Comparison of ENCODE assay signal across 25 cellular contexts in the genomic region with DNA sequence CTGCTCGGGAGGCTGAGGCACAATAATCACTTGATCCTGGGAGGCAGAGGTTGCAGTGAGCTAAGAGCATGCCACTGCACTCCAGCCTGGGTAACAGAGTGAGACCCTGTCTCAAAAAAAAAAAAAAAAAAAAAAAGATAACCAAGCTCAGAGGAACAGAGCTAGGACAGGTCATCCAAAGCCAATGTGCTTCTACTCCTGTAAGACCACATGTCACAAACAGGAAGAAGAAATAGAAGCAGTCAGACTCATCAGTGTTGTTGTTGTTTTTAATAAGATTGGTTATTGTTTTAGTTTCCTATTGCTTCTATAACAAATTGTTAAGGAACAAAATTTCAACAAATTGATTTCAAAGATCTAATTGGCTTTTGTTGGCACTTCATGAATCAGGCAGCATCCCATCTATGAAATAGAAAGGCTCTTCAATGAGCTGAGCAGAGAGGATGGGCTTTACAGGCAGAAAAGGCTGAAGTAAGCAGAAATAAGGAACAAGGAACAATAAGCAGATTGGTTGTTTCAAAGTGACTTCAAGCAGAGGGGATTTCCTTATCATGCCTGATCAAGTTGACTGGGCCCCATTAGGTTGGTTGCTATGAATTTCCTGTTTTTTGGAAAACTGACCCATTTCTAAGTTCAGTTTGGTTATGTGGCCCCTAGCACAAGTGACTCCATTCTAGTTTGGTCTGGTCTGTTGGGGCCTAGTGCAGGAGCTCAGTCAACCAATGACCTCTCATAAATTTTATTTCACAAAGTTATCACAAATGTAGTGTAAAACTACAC. TPM values are rescaled to one million over a fixed set of nuclear protein-coding genes. Genes with fewer than 3 reads are reported as not detected.
A peak's percentile ranks its signal among the peaks of the same experiment; 100 is the strongest.
DNase-seq lines count a peak whose midpoint lies in the region; ATAC-seq and TF ChIP-seq lines count a peak whose summit lies in the region.
"Had no signal": no experiment of that assay in that cellular context is flagged by ENCODE, and none has a peak within 500 bp of the region (broad histone marks: within the 10 kb centered on the region; RNA-seq: fewer than 3 reads in every experiment).

No MANE protein-coding gene starts in this region.

- peak overlapping the region; percentile 13 for H2AFZ ChIP-seq in mammary epithelial cell (ENCODE audit: low read depth, low read length)

- no TSS peak for BruUV-seq in mammary epithelial cell (replicated peaks; lab: Mats Ljungman, UMichigan)

- H3K27me3 ChIP-seq in mammary epithelial cell (ENCODE audit: insufficient read depth, low read length), result no peaks in the 10 kb centered on the region
- no peaks in the 10 kb centered on the region for H3K27me3 ChIP-seq in breast epithelium
- H3K27me3 ChIP-seq: gastrocnemius medialis, sigmoid colon had no signal

- H3K27me3 Mint-ChIP-seq in activated B cell treated with CpG ODN at 0.5 μM for 24 hours, result peaks cover 1% of the 10 kb centered on the region
- no peaks in the 10 kb centered on the region for H3K27me3 Mint-ChIP-seq in stimulated activated memory B cell treated with anti-CD40 and anti-IgM and Interleukin-4, amounts not matched to agents 10 μg/mL and 1 μg/mL and 100 μg/mL, for 72 hours

- no peak for DNase-seq in mammary epithelial cell
- no peak for DNase-seq in breast epithelium (ENCODE audit: low spot score in 2 of 2)
- DNase-seq in NB4 (ENCODE audit: low read depth), result peak; percentile 28
- no peak for DNase-seq in activated B cell treated with CpG ODN at 0.5 μM for 24 hours
- DNase-seq in stimulated activated CD4-positive, alpha-beta T cell treated with anti-CD3 and anti-CD28 coated beads, Interleukin-15, amount 100 ng/mL, for 24 hours, result no peak
- no peak for DNase-seq in activated gamma-delta T cell (lab: John Stamatoyannopoulos, UW)
- no peak for DNase-seq in sciatic nerve (ENCODE audit: low spot score)
- DNase-seq: activated naive CD4-positive, alpha-beta T cell treated with anti-CD3 and anti-CD28 coated beads for 36 hours; activated T-cell treated with anti-CD3 and anti-CD28 coated beads, Interleukin-2, amount 50 U/mL, for 24 hours; C1 segment of cervical spinal cord; gastrocnemius medialis; Karpas-422; kidney glomerular epithelial cell; mesenchymal stem cell; NCI-H2107; pancreas; SIG-M5; sigmoid colon had no signal

- peaks cover 22% of the 10 kb centered on the region for H3K4me1 Mint-ChIP-seq in activated B cell treated with CpG ODN at 0.5 μM for 24 hours
- H3K4me1 Mint-ChIP-seq in stimulated activated memory B cell treated with anti-CD40 and anti-IgM and Interleukin-4, amounts not matched to agents 10 μg/mL and 1 μg/mL and 100 μg/mL, for 72 hours, result peaks cover 6% of the 10 kb centered on the region
- H3K4me1 Mint-ChIP-seq: central memory CD8-positive, alpha-beta T cell; stimulated activated effector memory CD8-positive, alpha-beta T cell treated with anti-CD3 and anti-CD28 coated beads, Interleukin-12 subunit alpha, Interleukin-12 subunit beta, amount 100 ng/mL, for 72 hours had no signal

- H3K9me3 ChIP-seq in mammary epithelial cell (replicated peaks; ENCODE audit: insufficient read depth, low read length), result no peaks in the 10 kb centered on the region
- H3K9me3 ChIP-seq in breast epithelium, result no peaks in the 10 kb centered on the region
- H3K9me3 ChIP-seq: gastrocnemius medialis, pancreas, sigmoid colon had no signal

- no peak overlapping the region for H3K4me3 Mint-ChIP-seq in activated B cell treated with CpG ODN at 0.5 μM for 24 hours
- no peak overlapping the region for H3K4me3 Mint-ChIP-seq in stimulated activated memory B cell treated with anti-CD40 and anti-IgM and Interleukin-4, amounts not matched to agents 10 μg/mL and 1 μg/mL and 100 μg/mL, for 72 hours
- H3K4me3 Mint-ChIP-seq: activated naive CD4-positive, alpha-beta T cell treated with anti-CD3 and anti-CD28 coated beads for 36 hours; activated T-cell treated with anti-CD3 and anti-CD28 coated beads, Interleukin-2, amount 50 U/mL, for 24 hours; central memory CD8-positive, alpha-beta T cell; natural killer cell treated with Interleukin-12 subunit alpha and Interleukin-12 subunit beta and Interleukin-15 and Interleukin-18, amount 100 ng/mL, for 72 hours; stimulated activated effector memory CD8-positive, alpha-beta T cell treated with anti-CD3 and anti-CD28 coated beads, Interleukin-12 subunit alpha, Interleukin-12 subunit beta, amount 100 ng/mL, for 72 hours; T-helper 1 cell treated with Interleukin-12 subunit alpha and Interleukin-12 subunit beta and Interleukin-4 antibody, amounts not matched to agents 30 μg/mL and 1 μg/mL, for 36 hours had no signal

- no peak for TF ChIP-seq POLR2A in breast epithelium (IDR thresholded peaks at IDR 0.05)
- no peak for TF ChIP-seq POLR2A in NB4 (IDR thresholded peaks at IDR 0.05; ENCODE audit: extremely low read depth, insufficient read length)

- H3K4me2 ChIP-seq in mammary epithelial cell (ENCODE audit: insufficient read depth, low read depth, low read length), result no peak overlapping the region

- H4K20me1 ChIP-seq in mammary epithelial cell (ENCODE audit: insufficient read depth, low read length), result no peaks in the 10 kb centered on the region

- peaks cover 6% of the 10 kb centered on the region for H3K4me1 ChIP-seq in mammary epithelial cell (ENCODE audit: insufficient read depth, low read length)
- no peaks in the 10 kb centered on the region for H3K4me1 ChIP-seq in breast epithelium
- H3K4me1 ChIP-seq: gastrocnemius medialis, pancreas, sigmoid colon had no signal

- H3K79me2 ChIP-seq in mammary epithelial cell (ENCODE audit: insufficient read depth, low read length), result no peaks in the 10 kb centered on the region

- ATAC-seq in activated B cell treated with CpG ODN at 0.5 μM for 24 hours (ENCODE audit: low read depth), result peak; percentile 96
- ATAC-seq in stimulated activated memory B cell treated with anti-CD40 and anti-IgM and Interleukin-4, amounts not matched to agents 10 μg/mL and 1 μg/mL and 100 μg/mL, for 72 hours, result peak; percentile 84
- no peak for ATAC-seq in sciatic nerve
- ATAC-seq: activated CD4-positive, CD25-positive, alpha-beta regulatory T cell treated with anti-CD3 and anti-CD28 coated beads, Interleukin-2, amount 50 U/mL, for 24 hours; esophagus mucosa; gastrocnemius medialis; natural killer cell treated with Interleukin-12 subunit alpha and Interleukin-12 subunit beta and Interleukin-15 and Interleukin-18, amount 100 ng/mL, for 72 hours; pancreas; stimulated activated effector memory CD8-positive, alpha-beta T cell treated with anti-CD3 and anti-CD28 coated beads, Interleukin-12 subunit alpha, Interleukin-12 subunit beta, amount 100 ng/mL, for 72 hours had no signal

- TF ChIP-seq CTCF in mammary epithelial cell (conservative IDR thresholded peaks at IDR 0.05 in 1 of 2, IDR thresholded peaks at IDR 0.05 in 1 of 2; ENCODE audit: extremely low read depth in 1 of 2, insufficient read depth in 1 of 2, low read depth in 1 of 2, low read length in 2 of 2), result no peak
- TF ChIP-seq CTCF in breast epithelium (IDR thresholded peaks at IDR 0.05), result no peak
- no peak for TF ChIP-seq CTCF in NB4 (IDR thresholded peaks at IDR 0.05; ENCODE audit: low read depth, low read length)
- no peak for TF ChIP-seq CTCF in activated B cell treated with CpG ODN at 0.5 μM for 24 hours (IDR thresholded peaks at IDR 0.05)

- no peak overlapping the region for H3K9ac ChIP-seq in mammary epithelial cell (ENCODE audit: insufficient read depth, low read length)

- no peaks in the 10 kb centered on the region for H3K9me3 Mint-ChIP-seq in activated B cell treated with CpG ODN at 0.5 μM for 24 hours
- no peaks in the 10 kb centered on the region for H3K9me3 Mint-ChIP-seq in stimulated activated memory B cell treated with anti-CD40 and anti-IgM and Interleukin-4, amounts not matched to agents 10 μg/mL and 1 μg/mL and 100 μg/mL, for 72 hours
- H3K9me3 Mint-ChIP-seq: activated naive CD4-positive, alpha-beta T cell treated with anti-CD3 and anti-CD28 coated beads for 36 hours; activated T-cell treated with anti-CD3 and anti-CD28 coated beads, Interleukin-2, amount 50 U/mL, for 24 hours; central memory CD8-positive, alpha-beta T cell; natural killer cell treated with Interleukin-12 subunit alpha and Interleukin-12 subunit beta and Interleukin-15 and Interleukin-18, amount 100 ng/mL, for 72 hours; stimulated activated effector memory CD8-positive, alpha-beta T cell treated with anti-CD3 and anti-CD28 coated beads, Interleukin-12 subunit alpha, Interleukin-12 subunit beta, amount 100 ng/mL, for 72 hours; T-helper 1 cell treated with Interleukin-12 subunit alpha and Interleukin-12 subunit beta and Interleukin-4 antibody, amounts not matched to agents 30 μg/mL and 1 μg/mL, for 36 hours had no signal

- H3K27ac ChIP-seq in mammary epithelial cell (ENCODE audit: insufficient read depth, low read depth, low read length), result no peak overlapping the region
- H3K27ac ChIP-seq in breast epithelium, result no peak overlapping the region
- H3K27ac ChIP-seq: gastrocnemius medialis, pancreas, sigmoid colon had no signal

- POLR2A ChIA-PET in activated B cell treated with CpG ODN at 0.5 μM for 24 hours (lab: Charles Lee), result interaction anchor here (0.6 to 1.6 kb wide), 5 partner anchors 53 to 237 kb away, joined by 3 to 10 read pairs (median 4); a partner anchor contains a TSS

- in situ Hi-C loops in mammary epithelial cell (cut with MboI; ENCODE audit: low sequenced_read_pairs in 2 of 2), result no loop called here

- no peaks in the 10 kb centered on the region for H3K36me3 Mint-ChIP-seq in activated B cell treated with CpG ODN at 0.5 μM for 24 hours (ENCODE audit: low read depth)
- no peaks in the 10 kb centered on the region for H3K36me3 Mint-ChIP-seq in stimulated activated memory B cell treated with anti-CD40 and anti-IgM and Interleukin-4, amounts not matched to agents 10 μg/mL and 1 μg/mL and 100 μg/mL, for 72 hours
- H3K36me3 Mint-ChIP-seq: natural killer cell treated with Interleukin-12 subunit alpha and Interleukin-12 subunit beta and Interleukin-15 and Interleukin-18, amount 100 ng/mL, for 72 hours; stimulated activated effector memory CD8-positive, alpha-beta T cell treated with anti-CD3 and anti-CD28 coated beads, Interleukin-12 subunit alpha, Interleukin-12 subunit beta, amount 100 ng/mL, for 72 hours had no signal

- CTCF ChIA-PET in mammary epithelial cell (lab: Charles Lee; ENCODE audit: low non-redundant PET), result no interaction called here
- CTCF ChIA-PET in activated B cell treated with CpG ODN at 0.5 μM for 24 hours (lab: Charles Lee), result no interaction called here

- no peak overlapping the region for H3K4me3 ChIP-seq in mammary epithelial cell (replicated peaks in 1 of 3; ENCODE audit: insufficient read depth in 1 of 3, low read depth in 2 of 3, low read length in 3 of 3)
- no peak overlapping the region for H3K4me3 ChIP-seq in breast epithelium
- H3K4me3 ChIP-seq in NB4 (ENCODE audit: low read depth, low read length), result no peak overlapping the region
- H3K4me3 ChIP-seq: gastrocnemius medialis, pancreas, sigmoid colon had no signal

- WGBS in mammary epithelial cell (ENCODE audit: low coverage, missing lambda C conversion rate), result 100% methylated on average over 1 of the region's 1 CpG

- dilution Hi-C loops in mammary epithelial cell (cut with HindIII; ENCODE audit: low sequenced_read_pairs), result no loop called here

- H3K27ac Mint-ChIP-seq in activated B cell treated with CpG ODN at 0.5 μM for 24 hours, result peak overlapping the region; percentile 81
- H3K27ac Mint-ChIP-seq in stimulated activated memory B cell treated with anti-CD40 and anti-IgM and Interleukin-4, amounts not matched to agents 10 μg/mL and 1 μg/mL and 100 μg/mL, for 72 hours, result peak overlapping the region; percentile 76
- H3K27ac Mint-ChIP-seq: activated naive CD4-positive, alpha-beta T cell treated with anti-CD3 and anti-CD28 coated beads for 36 hours; activated T-cell treated with anti-CD3 and anti-CD28 coated beads, Interleukin-2, amount 50 U/mL, for 24 hours; natural killer cell treated with Interleukin-12 subunit alpha and Interleukin-12 subunit beta and Interleukin-15 and Interleukin-18, amount 100 ng/mL, for 72 hours; stimulated activated effector memory CD8-positive, alpha-beta T cell treated with anti-CD3 and anti-CD28 coated beads, Interleukin-12 subunit alpha, Interleukin-12 subunit beta, amount 100 ng/mL, for 72 hours; T-helper 1 cell treated with Interleukin-12 subunit alpha and Interleukin-12 subunit beta and Interleukin-4 antibody, amounts not matched to agents 30 μg/mL and 1 μg/mL, for 36 hours had no signal

- intact Hi-C loops in mammary epithelial cell (cut with micrococcal nuclease), result no loop called here
- intact Hi-C loops in breast epithelium (cut with DNase I; ENCODE audit: low total_unique reads), result no loop called here
- intact Hi-C loops in activated B cell treated with CpG ODN at 0.5 μM for 24 hours (cut with micrococcal nuclease), result loop anchor here (1.0 to 5.0 kb wide), 3 partner anchors 13 to 311 kb away; a partner anchor contains a TSS
- intact Hi-C loops in sciatic nerve (cut with DNase I), result no loop called here

- no peaks in the 10 kb centered on the region for H3K36me3 ChIP-seq in mammary epithelial cell (ENCODE audit: insufficient read depth, low read length)
- H3K36me3 ChIP-seq in breast epithelium, result no peaks in the 10 kb centered on the region
- H3K36me3 ChIP-seq: gastrocnemius medialis, pancreas, sigmoid colon had no signal

RNA-seq across cellular contexts. Expression of a gene that starts 6.0 kb away (rescaled TPM):
- total RNA-seq in mammary epithelial cell, result 1 to 10 TPM in 1 of 2 donors, under 1 TPM in 1; 0.67 to 2.6 TPM
- polyA plus RNA-seq in mammary epithelial cell, result 0.69 TPM
- polyA minus RNA-seq in mammary epithelial cell, result not detected
- total RNA-seq in breast epithelium, result 1 to 10 TPM; 2.3 to 4.1 (median 2.9) TPM
- total RNA-seq in activated B cell treated with CpG ODN at 0.5 μM for 24 hours, result not detected in 2 replicates
- 1.3 TPM for total RNA-seq in sciatic nerve
- total RNA-seq: activated naive CD4-positive, alpha-beta T cell treated with anti-CD3 and anti-CD28 coated beads for 36 hours; natural killer cell treated with Interleukin-12 subunit alpha and Interleukin-12 subunit beta and Interleukin-15 and Interleukin-18, amount 100 ng/mL, for 72 hours; pancreas had no signal

RNA-seq across cellular contexts. Expression of a gene that starts 13.9 kb away (rescaled TPM):
- total RNA-seq in mammary epithelial cell (10 to 100 TPM; 56.7 to 59.4 TPM), breast epithelium (10 to 100 TPM; 11.5 to 25.9 (median 18.1) TPM), activated B cell treated with CpG ODN at 0.5 μM for 24 hours (1.5 and 2.6 TPM in 2 replicates), sciatic nerve (22.1 TPM)
- 37.8 TPM for polyA plus RNA-seq in mammary epithelial cell
- polyA minus RNA-seq in mammary epithelial cell, result 103 TPM
